Comparison of ENCODE assay signal across 23 cellular contexts in genomic region chr5:160485364-160486010, GRCh38.
A peak's percentile ranks its signal among the peaks of the same experiment; 100 is the strongest.
DNase-seq lines count a peak whose midpoint lies in the region; ATAC-seq and TF ChIP-seq lines count a peak whose summit lies in the region.
"Had no signal": no experiment of that assay in that cellular context is flagged by ENCODE, and none has a peak within 500 bp of the region (broad histone marks: within the 10 kb centered on the region; RNA-seq: fewer than 3 reads in every experiment).

No MANE protein-coding gene starts in this region.

- H4K8ac ChIP-seq in H9 (replicated peaks; ENCODE audit: insufficient read length, low read depth, low read length) (no peak overlapping the region), mesendoderm (ENCODE audit: low read depth, low read length) (no peak overlapping the region), trophoblast cell (ENCODE audit: low read depth, low read length) (no peak overlapping the region)

- peak overlapping the region; percentile 23 for H3K4me3 Mint-ChIP-seq in T-helper 2 cell treated with Interferon-gamma antibody and Interleukin-4, amounts not matched to agents 5 μg/mL and 100 μg/mL, for 36 hours
- H3K4me3 Mint-ChIP-seq in H9, result no peak overlapping the region
- no peak overlapping the region for H3K4me3 Mint-ChIP-seq in activated CD8-positive, alpha-beta T cell treated with anti-CD3 and anti-CD28 coated beads for 36 hours
- H3K4me3 Mint-ChIP-seq: activated naive CD8-positive, alpha-beta T cell had no signal

- H3K4me3 ChIP-seq in mesendoderm (ENCODE audit: low read length), result no peak overlapping the region
- H3K4me3 ChIP-seq in trophoblast cell (ENCODE audit: low read depth, low read length), result no peak overlapping the region
- H3K4me3 ChIP-seq: esophagus squamous epithelium, lung, thoracic aorta had no signal

- no CpG with 5 or more reads among the region's 5 CpGs for WGBS in H9 (ENCODE audit: extremely low coverage, insufficient read length, low lambda C conversion rate)
- no CpG with 5 or more reads among the region's 5 CpGs for WGBS in mesendoderm (ENCODE audit: extremely low coverage, insufficient coverage, low lambda C conversion rate)
- no CpG with 5 or more reads among the region's 5 CpGs for WGBS in trophoblast cell (ENCODE audit: extremely low coverage, insufficient coverage, insufficient read length)

- H3K23ac ChIP-seq in H9 (ENCODE audit: insufficient read length, low read depth, low read length), result no peak overlapping the region
- no peak overlapping the region for H3K23ac ChIP-seq in mesendoderm (ENCODE audit: low read length)
- H3K23ac ChIP-seq in trophoblast cell (ENCODE audit: low read length), result no peak overlapping the region

- H3K27me3 ChIP-seq in H9 (ENCODE audit: insufficient read depth, low read length) (no peaks in the 10 kb centered on the region), mesendoderm (ENCODE audit: insufficient read depth, low read length, poor library complexity) (no peaks in the 10 kb centered on the region), trophoblast cell (ENCODE audit: insufficient read depth, low read length) (no peaks in the 10 kb centered on the region)
- H3K27me3 ChIP-seq: esophagus squamous epithelium had no signal

- H3K9me3 Mint-ChIP-seq in T-helper 2 cell treated with Interferon-gamma antibody and Interleukin-4, amounts not matched to agents 5 μg/mL and 100 μg/mL, for 36 hours, result no peaks in the 10 kb centered on the region
- peaks cover 0 to 2% of the 10 kb centered on the region in 2 experiments; a peak in 1 of 5 replicates for H3K9me3 Mint-ChIP-seq in H9
- no peaks in the 10 kb centered on the region for H3K9me3 Mint-ChIP-seq in activated CD8-positive, alpha-beta T cell treated with anti-CD3 and anti-CD28 coated beads for 36 hours

- peaks cover 53% of the 10 kb centered on the region for H3K4me1 Mint-ChIP-seq in T-helper 2 cell treated with Interferon-gamma antibody and Interleukin-4, amounts not matched to agents 5 μg/mL and 100 μg/mL, for 36 hours (ENCODE audit: low read depth)
- peaks cover 34 to 43% of the 10 kb centered on the region in 2 experiments for H3K4me1 Mint-ChIP-seq in H9
- peaks cover 29% of the 10 kb centered on the region for H3K4me1 Mint-ChIP-seq in activated CD8-positive, alpha-beta T cell treated with anti-CD3 and anti-CD28 coated beads for 36 hours (ENCODE audit: low read depth)

- no peak overlapping the region for H2BK12ac ChIP-seq in H9 (ENCODE audit: insufficient read length, low read depth, low read length)
- no peak overlapping the region for H2BK12ac ChIP-seq in trophoblast cell (ENCODE audit: low read length)

- POLR2A ChIA-PET in activated CD8-positive, alpha-beta T cell treated with anti-CD3 and anti-CD28 coated beads for 36 hours (lab: Charles Lee), result no interaction called here

- no peak overlapping the region for H3K4me2 ChIP-seq in H9 (ENCODE audit: insufficient read depth, insufficient read length, low read length)
- no peak overlapping the region for H3K4me2 ChIP-seq in mesendoderm (ENCODE audit: low read length)
- H3K4me2 ChIP-seq in trophoblast cell (ENCODE audit: low read length), result no peak overlapping the region

- H3K27ac ChIP-seq in H9 (ENCODE audit: insufficient read length, low read depth, low read length), result no peak overlapping the region
- H3K27ac ChIP-seq in mesendoderm (ENCODE audit: low read depth, low read length), result peak overlapping the region; percentile 21
- H3K27ac ChIP-seq in trophoblast cell (ENCODE audit: low read depth, low read length), result no peak overlapping the region
- H3K27ac ChIP-seq: esophagus squamous epithelium, thoracic aorta had no signal

- H3K14ac ChIP-seq in H9 (ENCODE audit: insufficient read depth, low read length) (no peak overlapping the region), trophoblast cell (ENCODE audit: low read length) (no peak overlapping the region)

- no peaks in the 10 kb centered on the region for H3K23me2 ChIP-seq in H9 (ENCODE audit: insufficient read length, low read depth, low read length, poor library complexity, severe bottlenecking)

- H3K27ac Mint-ChIP-seq in T-helper 2 cell treated with Interferon-gamma antibody and Interleukin-4, amounts not matched to agents 5 μg/mL and 100 μg/mL, for 36 hours, result peak overlapping the region; percentile 20
- peak overlapping the region; percentile 20 to 98 (median 49); a peak in 4 of 7 replicates for H3K27ac Mint-ChIP-seq in H9
- peak overlapping the region; percentile 21 for H3K27ac Mint-ChIP-seq in activated CD8-positive, alpha-beta T cell treated with anti-CD3 and anti-CD28 coated beads for 36 hours

- no peak for DNase-seq in T-helper 2 cell treated with Interferon-gamma antibody and Interleukin-4, amounts not matched to agents 5 μg/mL and 100 μg/mL, for 36 hours (ENCODE audit: low spot score)
- DNase-seq in T-helper 2 cell (no peak), H9 (no peak), mesendoderm (peak; percentile 21), trophoblast cell (no peak)
- DNase-seq in activated CD8-positive, alpha-beta T cell treated with anti-CD3 and anti-CD28 coated beads for 36 hours, result no peak
- DNase-seq: 8988T; COR-L47; DND-41; effector CD8-positive, alpha-beta T cell; esophagus squamous epithelium; kidney; NCI-H1105 treated with DMSO at 0.1 percent for 48 hours; NCI-H2081; NCI-H446; SHP77; small intestine; stimulated activated naive CD4-positive, alpha-beta T cell had no signal

- H4K91ac ChIP-seq in H9 (ENCODE audit: insufficient read length, low read depth, low read length) (no peak overlapping the region), trophoblast cell (ENCODE audit: low read depth, low read length) (no peak overlapping the region)

- no peak overlapping the region for H3K56ac ChIP-seq in H9 (ENCODE audit: insufficient read length, low read depth, low read length)
- H3K56ac ChIP-seq in mesendoderm (ENCODE audit: low read length), result peak overlapping the region; percentile 6

- H3T11ph ChIP-seq in H9 (ENCODE audit: low read length), result no peak overlapping the region

- H4K5ac ChIP-seq in H9 (ENCODE audit: insufficient read length, low read depth, low read length) (no peak overlapping the region), mesendoderm (ENCODE audit: low read length) (no peak overlapping the region)

- H2BK15ac ChIP-seq in H9 (ENCODE audit: low read depth, low read length), result no peak overlapping the region
- H2BK15ac ChIP-seq in mesendoderm (replicated peaks; ENCODE audit: low read depth), result no peak overlapping the region

- H2BK120ac ChIP-seq in H9 (ENCODE audit: low read depth, low read length, poor library complexity, severe bottlenecking) (no peak overlapping the region), mesendoderm (ENCODE audit: low read depth, low read length) (no peak overlapping the region), trophoblast cell (ENCODE audit: insufficient read depth, low read length, poor library complexity) (no peak overlapping the region)

- no peaks in the 10 kb centered on the region for H3K79me1 ChIP-seq in H9 (ENCODE audit: insufficient read depth, low read depth, low read length, poor library complexity, severe bottlenecking)
- no peaks in the 10 kb centered on the region for H3K79me1 ChIP-seq in mesendoderm (ENCODE audit: low read length)
- H3K79me1 ChIP-seq in trophoblast cell (ENCODE audit: low read length), result no peaks in the 10 kb centered on the region

- H3K18ac ChIP-seq in H9 (ENCODE audit: insufficient read length, low read depth, low read length) (no peak overlapping the region), mesendoderm (ENCODE audit: low read length) (peak overlapping the region; percentile 68), trophoblast cell (ENCODE audit: low read length) (no peak overlapping the region)

- TF ChIP-seq CTCF in H9 (conservative IDR thresholded peaks at IDR 0.05), result no peak
- TF ChIP-seq CTCF in activated CD8-positive, alpha-beta T cell treated with anti-CD3 and anti-CD28 coated beads for 36 hours (IDR thresholded peaks at IDR 0.05), result no peak

- H4K12ac ChIP-seq in trophoblast cell (ENCODE audit: low read depth, low read length), result no peak overlapping the region

- H3K9me3 ChIP-seq in H9 (ENCODE audit: control insufficient read depth, low read depth, low read length), result no peaks in the 10 kb centered on the region
- H3K9me3 ChIP-seq in trophoblast cell (ENCODE audit: insufficient read depth, low read depth, low read length), result no peaks in the 10 kb centered on the region
- H3K9me3 ChIP-seq: esophagus squamous epithelium, thoracic aorta had no signal

- H2AK5ac ChIP-seq in H9 (ENCODE audit: insufficient read length, low read length) (no peak overlapping the region), mesendoderm (ENCODE audit: low read length) (no peak overlapping the region), trophoblast cell (ENCODE audit: low read length) (no peak overlapping the region)

- CTCF ChIA-PET in activated CD8-positive, alpha-beta T cell treated with anti-CD3 and anti-CD28 coated beads for 36 hours (lab: Charles Lee), result interaction anchor here (0.6 to 5.2 kb wide), 4 partner anchors 12 to 287 kb away, joined by 3 to 34 read pairs (median 3); partner anchors contain the start of gene SLU7

- ATAC-seq in activated CD8-positive, alpha-beta T cell treated with anti-CD3 and anti-CD28 coated beads for 36 hours, result no peak
- ATAC-seq in HG03354 (IDR thresholded peaks at IDR 0.05; ENCODE audit: poor library complexity, severe bottlenecking, unreplicated experiment) (no peak), HG03521 (IDR thresholded peaks at IDR 0.05; ENCODE audit: unreplicated experiment) (no peak)

- H3K4me1 ChIP-seq in H9 (ENCODE audit: insufficient read depth, low read length), result peaks cover 8% of the 10 kb centered on the region; the same call in 1 of the 2 replicates
- H3K4me1 ChIP-seq in mesendoderm (ENCODE audit: control insufficient read depth, low read depth, low read length), result peaks cover 2% of the 10 kb centered on the region
- H3K4me1 ChIP-seq in trophoblast cell (ENCODE audit: control insufficient read depth in 1 of 2, insufficient read depth in 2 of 2, low read length in 2 of 2), result no peaks in the 10 kb centered on the region

- H3K9ac ChIP-seq in H9 (ENCODE audit: extremely low read depth, insufficient read length, low read length) (no peak overlapping the region), mesendoderm (ENCODE audit: low read length) (no peak overlapping the region), trophoblast cell (ENCODE audit: low read length) (no peak overlapping the region)

- H4K20me1 ChIP-seq in H9 (ENCODE audit: control insufficient read depth, insufficient read depth, insufficient read length), result no peaks in the 10 kb centered on the region

- H2AFZ ChIP-seq in H9 (ENCODE audit: low read length) (no peak overlapping the region), trophoblast cell (ENCODE audit: insufficient read depth, low read length, poor library complexity) (no peak overlapping the region)

- intact Hi-C loops in activated CD8-positive, alpha-beta T cell treated with anti-CD3 and anti-CD28 coated beads for 36 hours (cut with micrococcal nuclease), result no loop called here

- H2BK20ac ChIP-seq in H9 (ENCODE audit: low read depth, low read length, poor library complexity, severe bottlenecking), result no peak overlapping the region

- H3K79me2 ChIP-seq in H9 (ENCODE audit: insufficient read depth, low read length), result no peaks in the 10 kb centered on the region
- H3K79me2 ChIP-seq in mesendoderm (ENCODE audit: control insufficient read depth, insufficient read depth, low read length), result no peaks in the 10 kb centered on the region
- no peaks in the 10 kb centered on the region for H3K79me2 ChIP-seq in trophoblast cell (ENCODE audit: control insufficient read depth, insufficient read depth, low read length, poor library complexity)

- H3K36me3 ChIP-seq in mesendoderm (ENCODE audit: control insufficient read depth, insufficient read depth, low read length), result no peaks in the 10 kb centered on the region
- H3K36me3 ChIP-seq in trophoblast cell (ENCODE audit: control insufficient read depth in 1 of 2, insufficient read depth in 2 of 2, low read length in 2 of 2), result no peaks in the 10 kb centered on the region
- H3K36me3 ChIP-seq: esophagus squamous epithelium, thoracic aorta had no signal

- H3K4ac ChIP-seq in H9 (ENCODE audit: low read depth, low read length), result no peak overlapping the region
- no peak overlapping the region for H3K4ac ChIP-seq in mesendoderm (ENCODE audit: low read depth, low read length)
- H3K4ac ChIP-seq in trophoblast cell (ENCODE audit: low read depth, low read length), result no peak overlapping the region

- H2BK5ac ChIP-seq in H9 (ENCODE audit: insufficient read length, low read length) (no peak overlapping the region), mesendoderm (ENCODE audit: low read length) (no peak overlapping the region), trophoblast cell (ENCODE audit: low read depth, low read length, poor library complexity) (no peak overlapping the region)

- H3K36me3 Mint-ChIP-seq in T-helper 2 cell treated with Interferon-gamma antibody and Interleukin-4, amounts not matched to agents 5 μg/mL and 100 μg/mL, for 36 hours (ENCODE audit: low read depth), result peaks cover 72% of the 10 kb centered on the region
- H3K36me3 Mint-ChIP-seq in H9 (ENCODE audit: insufficient read depth in 1 of 3, low read depth in 3 of 3), result no peaks in the 10 kb centered on the region; a peak in 1 of 7 replicates
- peaks cover 53% of the 10 kb centered on the region for H3K36me3 Mint-ChIP-seq in activated CD8-positive, alpha-beta T cell treated with anti-CD3 and anti-CD28 coated beads for 36 hours (ENCODE audit: low read depth)

- no peaks in the 10 kb centered on the region for H3K27me3 Mint-ChIP-seq in T-helper 2 cell treated with Interferon-gamma antibody and Interleukin-4, amounts not matched to agents 5 μg/mL and 100 μg/mL, for 36 hours (ENCODE audit: low read depth)
- H3K27me3 Mint-ChIP-seq in H9 (ENCODE audit: low read depth), result no peaks in the 10 kb centered on the region
- no peaks in the 10 kb centered on the region for H3K27me3 Mint-ChIP-seq in activated CD8-positive, alpha-beta T cell treated with anti-CD3 and anti-CD28 coated beads for 36 hours
- H3K27me3 Mint-ChIP-seq: activated naive CD8-positive, alpha-beta T cell had no signal
